ENCODE assay signal across 2 cellular contexts in the genomic region with DNA sequence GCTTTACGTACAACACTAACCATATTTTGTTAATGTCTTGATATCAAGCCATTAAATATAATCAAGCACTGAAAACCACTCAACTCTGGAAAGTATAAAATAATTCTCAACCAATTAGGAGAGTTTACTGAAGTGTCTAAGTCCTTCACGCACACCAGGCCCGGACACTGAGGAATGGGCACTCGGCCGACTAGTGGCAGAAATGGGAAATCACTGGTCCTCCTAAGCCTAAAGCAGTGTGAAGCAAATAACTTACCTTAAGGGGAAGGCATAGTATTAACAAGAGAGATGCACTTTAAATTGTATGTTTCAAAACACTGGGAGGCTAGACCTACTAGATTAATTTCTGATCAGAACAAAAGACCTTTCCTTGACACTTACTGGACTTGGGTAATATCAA.
TF ChIP-seq lines count a peak whose summit lies in the region.

No MANE protein-coding gene starts in this region.

TF ChIP-seq in GM23338, 12 proteins besides CTCF, POLR2A, EP300 and RAD21 (continues in another document):
- TF ChIP-seq CREB1 (CRISPR knock-in tag; IDR thresholded peaks at IDR 0.05; ENCODE audit: low read depth) = no peak
- no peak for TF ChIP-seq NANOG (IDR thresholded peaks at IDR 0.05; ENCODE audit: borderline replicate concordance)
- no peak for TF ChIP-seq ZNF331 (CRISPR knock-in tag; IDR thresholded peaks at IDR 0.05; ENCODE audit: low read depth)
- no peak for TF ChIP-seq ZNF114 (CRISPR knock-in tag; IDR thresholded peaks at IDR 0.05)
- TF ChIP-seq REST (IDR thresholded peaks at IDR 0.05; ENCODE audit: unreplicated experiment) = no peak
- TF ChIP-seq EZH2phosphoT487 (IDR thresholded peaks at IDR 0.05; ENCODE audit: unreplicated experiment) = no peak
- no peak for TF ChIP-seq ZNF462 (CRISPR knock-in tag; IDR thresholded peaks at IDR 0.05)
- TF ChIP-seq, protein P1, sequence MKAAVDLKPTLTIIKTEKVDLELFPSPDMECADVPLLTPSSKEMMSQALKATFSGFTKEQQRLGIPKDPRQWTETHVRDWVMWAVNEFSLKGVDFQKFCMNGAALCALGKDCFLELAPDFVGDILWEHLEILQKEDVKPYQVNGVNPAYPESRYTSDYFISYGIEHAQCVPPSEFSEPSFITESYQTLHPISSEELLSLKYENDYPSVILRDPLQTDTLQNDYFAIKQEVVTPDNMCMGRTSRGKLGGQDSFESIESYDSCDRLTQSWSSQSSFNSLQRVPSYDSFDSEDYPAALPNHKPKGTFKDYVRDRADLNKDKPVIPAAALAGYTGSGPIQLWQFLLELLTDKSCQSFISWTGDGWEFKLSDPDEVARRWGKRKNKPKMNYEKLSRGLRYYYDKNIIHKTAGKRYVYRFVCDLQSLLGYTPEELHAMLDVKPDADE (IDR thresholded peaks at IDR 0.05) = no peak
- no peak for TF ChIP-seq STAT1 (IDR thresholded peaks at IDR 0.05; ENCODE audit: unreplicated experiment)
- no peak for TF ChIP-seq POLR2AphosphoS5 (IDR thresholded peaks at IDR 0.05; ENCODE audit: low read depth)

TF ChIP-seq in K562, 482 proteins besides CTCF, POLR2A, EP300 and RAD21:
- TF ChIP-seq, protein P2, sequence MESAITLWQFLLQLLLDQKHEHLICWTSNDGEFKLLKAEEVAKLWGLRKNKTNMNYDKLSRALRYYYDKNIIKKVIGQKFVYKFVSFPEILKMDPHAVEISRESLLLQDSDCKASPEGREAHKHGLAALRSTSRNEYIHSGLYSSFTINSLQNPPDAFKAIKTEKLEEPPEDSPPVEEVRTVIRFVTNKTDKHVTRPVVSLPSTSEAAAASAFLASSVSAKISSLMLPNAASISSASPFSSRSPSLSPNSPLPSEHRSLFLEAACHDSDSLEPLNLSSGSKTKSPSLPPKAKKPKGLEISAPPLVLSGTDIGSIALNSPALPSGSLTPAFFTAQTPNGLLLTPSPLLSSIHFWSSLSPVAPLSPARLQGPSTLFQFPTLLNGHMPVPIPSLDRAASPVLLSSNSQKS (CRISPR knock-in tag; IDR thresholded peaks at IDR 0.05) = no peak
- TF ChIP-seq TCF15 (CRISPR knock-in tag; IDR thresholded peaks at IDR 0.05) = no peak
- no peak for TF ChIP-seq HLTF (IDR thresholded peaks at IDR 0.05)
- TF ChIP-seq KLF10 (CRISPR knock-in tag; IDR thresholded peaks at IDR 0.05) = no peak
- TF ChIP-seq ZNF395 (CRISPR knock-in tag; IDR thresholded peaks at IDR 0.05) = no peak
- no peak for TF ChIP-seq HMBOX1 (IDR thresholded peaks at IDR 0.05)
- TF ChIP-seq ARHGAP35 (IDR thresholded peaks at IDR 0.05; ENCODE audit: partially characterized antibody) = no peak
